Comparison of ENCODE assay signal across 29 cellular contexts in the genomic region with DNA sequence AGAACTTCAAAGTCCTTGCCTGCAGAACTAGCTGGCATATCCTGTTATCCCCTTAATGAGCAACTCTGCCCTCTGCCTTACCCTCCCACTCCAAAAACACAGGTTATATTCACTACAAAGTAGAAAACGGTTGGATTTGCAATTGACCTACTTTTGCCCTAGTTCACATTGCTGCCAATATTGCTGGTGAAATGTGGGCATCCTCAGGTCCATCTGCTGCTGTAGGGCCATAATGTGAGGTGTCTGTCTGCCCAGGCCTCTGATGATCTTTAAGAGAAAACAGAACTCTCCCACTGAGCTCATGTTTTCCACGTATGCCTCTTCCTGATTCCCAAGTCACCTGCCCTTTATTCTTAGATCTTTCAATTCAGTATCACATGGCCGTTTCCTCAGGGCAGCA.
"Had no signal": no experiment of that assay in that cellular context is flagged by ENCODE, and none has a peak within 500 bp of the region (broad histone marks: within the 10 kb centered on the region; RNA-seq: fewer than 3 reads in every experiment).

No MANE protein-coding gene starts in this region.

- DNase-seq: activated B cell treated with CpG ODN at 0.5 μM for 24 hours; activated CD4-positive, alpha-beta memory T cell treated with anti-CD3 and anti-CD28 coated beads, Interleukin-2, amount 10 ng/mL, durations not matched to agents 7 days and 5 days; activated CD4-positive, alpha-beta T cell treated with anti-CD3 and anti-CD28 coated beads for 4 hours; activated CD4-positive, CD25-positive, alpha-beta regulatory T cell treated with anti-CD3 and anti-CD28 coated beads, Interleukin-2, amount 50 U/mL, for 72 hours; activated CD8-positive, alpha-beta memory T cell treated with anti-CD3 and anti-CD28 coated beads for 24 hours; activated CD8-positive, alpha-beta memory T cell treated with anti-CD3 and anti-CD28 coated beads, Interleukin-2, amount 10 ng/mL, durations not matched to agents 7 days and 5 days; activated CD8-positive, alpha-beta memory T cell treated with anti-CD3 and anti-CD28 coated beads, Interleukin-2, amount 50 U/mL, for 48 hours; activated effector memory CD4-positive, alpha-beta T cell treated with Interleukin-2 at 50 U/mL for 16 hours; activated naive CD4-positive, alpha-beta T cell treated with anti-CD3 and anti-CD28 coated beads, Interleukin-2, amount 10 ng/mL, durations not matched to agents 7 days and 5 days; activated naive CD8-positive, alpha-beta T cell treated with anti-CD3 and anti-CD28 coated beads, Interleukin-2, amount 50 U/mL, for 24 hours; activated T-cell treated with anti-CD3 and anti-CD28 coated beads, Interleukin-2, amount 50 U/mL, for 48 hours; anterior cingulate cortex; NCI-H1105; NCI-H1417 treated with DMSO at 0.1 percent for 48 hours; NCI-H187 treated with DMSO at 0.1 percent for 48 hours; NCI-H2081; NCI-H226; NCI-H446 treated with DMSO at 0.1 percent for 48 hours; NCI-H524; PC-9; Right ventricle myocardium superior; SW 1271; T-helper 1 cell; T-helper 2 cell; T-helper 9 cell had no signal

- H3K4me3 ChIP-seq: PC-9 had no signal

- H3K27me3 Mint-ChIP-seq: activated B cell treated with CpG ODN at 0.5 μM for 24 hours; activated CD4-positive, alpha-beta memory T cell treated with anti-CD3 and anti-CD28 coated beads, Interleukin-2, amount 10 ng/mL, durations not matched to agents 7 days and 5 days; activated CD8-positive, alpha-beta memory T cell treated with anti-CD3 and anti-CD28 coated beads, Interleukin-2, amount 10 ng/mL, durations not matched to agents 7 days and 5 days; activated naive CD4-positive, alpha-beta T cell treated with anti-CD3 and anti-CD28 coated beads, Interleukin-2, amount 10 ng/mL, durations not matched to agents 7 days and 5 days; activated naive CD8-positive, alpha-beta T cell; activated naive CD8-positive, alpha-beta T cell treated with anti-CD3 and anti-CD28 coated beads, Interleukin-2, amount 50 U/mL, for 24 hours; brain had no signal

- H3K4me2 ChIP-seq: PC-9 had no signal

- H3K36me3 Mint-ChIP-seq: activated CD8-positive, alpha-beta memory T cell treated with anti-CD3 and anti-CD28 coated beads, Interleukin-2, amount 10 ng/mL, durations not matched to agents 7 days and 5 days; activated naive CD4-positive, alpha-beta T cell treated with anti-CD3 and anti-CD28 coated beads, Interleukin-2, amount 10 ng/mL, durations not matched to agents 7 days and 5 days; activated naive CD8-positive, alpha-beta T cell; brain had no signal

- ATAC-seq: activated CD8-positive, alpha-beta memory T cell treated with anti-CD3 and anti-CD28 coated beads, Interleukin-2, amount 10 ng/mL, durations not matched to agents 7 days and 5 days; activated naive CD8-positive, alpha-beta T cell treated with anti-CD3 and anti-CD28 coated beads, Interleukin-2, amount 50 U/mL, for 24 hours had no signal

- H3K4me3 Mint-ChIP-seq: activated B cell treated with CpG ODN at 0.5 μM for 24 hours; activated CD4-positive, alpha-beta memory T cell treated with anti-CD3 and anti-CD28 coated beads, Interleukin-2, amount 10 ng/mL, durations not matched to agents 7 days and 5 days; activated CD8-positive, alpha-beta memory T cell treated with anti-CD3 and anti-CD28 coated beads, Interleukin-2, amount 10 ng/mL, durations not matched to agents 7 days and 5 days; activated naive CD4-positive, alpha-beta T cell treated with anti-CD3 and anti-CD28 coated beads, Interleukin-2, amount 10 ng/mL, durations not matched to agents 7 days and 5 days; activated naive CD8-positive, alpha-beta T cell; activated naive CD8-positive, alpha-beta T cell treated with anti-CD3 and anti-CD28 coated beads, Interleukin-2, amount 50 U/mL, for 24 hours; brain had no signal

- H3K27ac ChIP-seq: PC-9, RWPE1, VCaP had no signal

- H3K4me1 Mint-ChIP-seq: activated B cell treated with CpG ODN at 0.5 μM for 24 hours; activated CD4-positive, alpha-beta memory T cell treated with anti-CD3 and anti-CD28 coated beads, Interleukin-2, amount 10 ng/mL, durations not matched to agents 7 days and 5 days; activated CD8-positive, alpha-beta memory T cell treated with anti-CD3 and anti-CD28 coated beads, Interleukin-2, amount 10 ng/mL, durations not matched to agents 7 days and 5 days; activated naive CD4-positive, alpha-beta T cell treated with anti-CD3 and anti-CD28 coated beads, Interleukin-2, amount 10 ng/mL, durations not matched to agents 7 days and 5 days; activated naive CD8-positive, alpha-beta T cell treated with anti-CD3 and anti-CD28 coated beads, Interleukin-2, amount 50 U/mL, for 24 hours had no signal

- H2AFZ ChIP-seq: PC-9 had no signal

- H3K27ac Mint-ChIP-seq: activated B cell treated with CpG ODN at 0.5 μM for 24 hours; activated CD4-positive, alpha-beta memory T cell treated with anti-CD3 and anti-CD28 coated beads, Interleukin-2, amount 10 ng/mL, durations not matched to agents 7 days and 5 days; activated CD8-positive, alpha-beta memory T cell treated with anti-CD3 and anti-CD28 coated beads, Interleukin-2, amount 10 ng/mL, durations not matched to agents 7 days and 5 days; activated naive CD4-positive, alpha-beta T cell treated with anti-CD3 and anti-CD28 coated beads, Interleukin-2, amount 10 ng/mL, durations not matched to agents 7 days and 5 days; activated naive CD8-positive, alpha-beta T cell; activated naive CD8-positive, alpha-beta T cell treated with anti-CD3 and anti-CD28 coated beads, Interleukin-2, amount 50 U/mL, for 24 hours; brain had no signal

- H3K9me3 Mint-ChIP-seq: activated B cell treated with CpG ODN at 0.5 μM for 24 hours, brain had no signal
